Comparison of ENCODE assay signal across 8 cellular contexts in the genomic region with DNA sequence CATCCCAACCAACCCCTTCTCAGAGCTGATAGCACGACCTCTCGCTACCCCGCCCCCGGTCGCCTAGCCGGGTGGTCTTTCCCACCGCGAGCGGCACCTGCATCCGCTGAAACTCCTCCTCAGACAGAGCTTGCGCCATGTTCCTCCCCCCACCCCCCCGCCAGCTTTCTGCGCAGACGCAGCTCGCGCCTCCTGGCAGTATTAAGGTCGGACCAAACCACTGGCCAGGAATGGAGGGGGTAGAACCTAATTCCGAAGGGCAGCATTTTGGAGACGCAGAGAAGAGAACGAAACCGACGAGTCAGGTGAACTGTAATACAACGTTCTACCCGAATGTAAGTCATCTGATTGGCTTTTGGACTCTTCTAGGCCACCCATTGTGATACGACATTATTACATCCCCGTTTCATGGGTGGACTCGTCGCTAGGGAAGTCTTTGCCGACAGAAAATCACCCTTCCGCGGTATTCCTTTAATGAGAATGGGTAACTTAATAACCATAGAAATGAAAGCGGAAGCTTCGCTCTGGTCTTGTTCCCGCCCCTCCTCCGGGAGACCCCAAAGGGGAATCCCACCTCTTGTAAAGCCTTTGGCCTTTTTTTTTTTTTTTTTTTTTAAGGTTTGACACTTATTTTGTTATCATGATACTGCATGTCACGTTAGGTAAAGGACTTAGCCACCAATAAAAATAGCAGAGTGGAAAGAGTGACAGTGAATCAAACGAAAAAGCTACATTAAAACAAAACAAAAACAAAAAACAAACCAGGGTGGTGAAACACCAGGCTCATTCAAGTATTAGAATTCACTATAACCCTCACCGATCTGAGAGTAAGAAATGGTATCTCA. TPM values are rescaled to one million over a fixed set of nuclear protein-coding genes. Genes with fewer than 3 reads are reported as not detected.
DNase-seq lines count a peak whose midpoint lies in the region; ATAC-seq lines count a peak whose summit lies in the region.

A gene with protein sequence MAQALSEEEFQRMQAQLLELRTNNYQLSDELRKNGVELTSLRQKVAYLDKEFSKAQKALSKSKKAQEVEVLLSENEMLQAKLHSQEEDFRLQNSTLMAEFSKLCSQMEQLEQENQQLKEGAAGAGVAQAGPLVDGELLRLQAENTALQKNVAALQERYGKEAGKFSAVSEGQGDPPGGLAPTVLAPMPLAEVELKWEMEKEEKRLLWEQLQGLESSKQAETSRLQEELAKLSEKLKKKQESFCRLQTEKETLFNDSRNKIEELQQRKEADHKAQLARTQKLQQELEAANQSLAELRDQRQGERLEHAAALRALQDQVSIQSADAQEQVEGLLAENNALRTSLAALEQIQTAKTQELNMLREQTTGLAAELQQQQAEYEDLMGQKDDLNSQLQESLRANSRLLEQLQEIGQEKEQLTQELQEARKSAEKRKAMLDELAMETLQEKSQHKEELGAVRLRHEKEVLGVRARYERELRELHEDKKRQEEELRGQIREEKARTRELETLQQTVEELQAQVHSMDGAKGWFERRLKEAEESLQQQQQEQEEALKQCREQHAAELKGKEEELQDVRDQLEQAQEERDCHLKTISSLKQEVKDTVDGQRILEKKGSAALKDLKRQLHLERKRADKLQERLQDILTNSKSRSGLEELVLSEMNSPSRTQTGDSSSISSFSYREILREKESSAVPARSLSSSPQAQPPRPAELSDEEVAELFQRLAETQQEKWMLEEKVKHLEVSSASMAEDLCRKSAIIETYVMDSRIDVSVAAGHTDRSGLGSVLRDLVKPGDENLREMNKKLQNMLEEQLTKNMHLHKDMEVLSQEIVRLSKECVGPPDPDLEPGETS (minus strand): TSS at position 174 of the 845 bp plus-strand sequence. CDS start 35 bp downstream, at position 139.

- peak within 1 kb of the TSS; percentile 69 for H3K27ac ChIP-seq in epithelial cell of prostate

- peak; percentile 77 for ATAC-seq in GM21447 (IDR thresholded peaks at IDR 0.05; ENCODE audit: unreplicated experiment)

- peak; percentile 87 for DNase-seq in D341Med (ENCODE audit: low spot score)
- peak; percentile 82 for DNase-seq in HuH-7.5 (ENCODE audit: low spot score)
- peak; percentile 46 for DNase-seq in OCI-M2 (lab: John Stamatoyannopoulos, UW; ENCODE audit: unreplicated experiment)
- DNase-seq in activated T-cell treated with anti-CD3 and anti-CD28 coated beads for 4 hours, result peak; percentile 60
- peak; percentile 37 for DNase-seq in epithelial cell of prostate (ENCODE audit: low read depth, low spot score)
- peak; percentile 74 for DNase-seq in mucosa of gallbladder (ENCODE audit: low spot score)
- peak; percentile 42 to 60 for DNase-seq in stimulated activated CD8-positive, alpha-beta memory T cell treated with anti-CD3 and anti-CD28 coated beads, Interleukin-4, amount 100 ng/mL, for 4 hours (ENCODE audit: low read depth in 2 of 2, low spot score in 1 of 2)

RNA-seq across cellular contexts. Expression of the gene that starts here (rescaled TPM):
- total RNA-seq in mucosa of gallbladder, result 52.7 TPM

Comparison
In these comparisons a context has a peak if more than half of its experiments do, and no peak if none do; other contexts are left out.
1. Peak in every context shown above with its lines: DNase-seq, ATAC-seq and H3K27ac ChIP-seq.
2. DNase-seq: peak in every context shown above with its lines; median percentile 87 in D341Med; 82 in HuH-7.5; 74 in mucosa of gallbladder; 60 in activated T-cell treated with anti-CD3 and anti-CD28 coated beads for 4 hours; 51 in stimulated activated CD8-positive, alpha-beta memory T cell treated with anti-CD3 and anti-CD28 coated beads, Interleukin-4, amount 100 ng/mL, for 4 hours; 46 in OCI-M2; 37 in epithelial cell of prostate.